ENCODE assay signal across 1 cellular context in the genomic region with DNA sequence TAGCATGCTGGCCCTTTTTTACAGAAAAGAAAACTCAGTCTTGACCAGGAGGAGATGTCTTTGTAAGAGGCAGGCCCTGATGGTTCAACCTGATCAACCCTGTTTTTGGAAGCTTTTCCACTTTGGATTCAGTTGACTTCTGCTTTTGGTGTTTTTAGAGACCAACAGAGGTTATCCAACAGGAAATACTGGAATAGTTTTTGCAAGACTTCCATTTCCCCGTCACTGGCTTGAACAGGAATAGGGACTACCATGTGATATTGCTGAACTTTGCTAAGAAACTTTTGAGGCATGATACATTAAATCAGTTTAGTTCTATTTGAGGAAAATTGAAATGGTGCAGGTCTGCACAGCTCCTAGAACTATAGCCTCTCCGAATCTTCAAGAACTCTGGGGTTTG.
TF ChIP-seq lines count a peak whose summit lies in the region.

No MANE protein-coding gene starts in this region.

TF ChIP-seq in IMR-90, 13 proteins besides CTCF, POLR2A, EP300 and RAD21:
- TF ChIP-seq MXI1 (IDR thresholded peaks at IDR 0.05; ENCODE audit: borderline replicate concordance, low read depth, low read length), result no peak
- TF ChIP-seq SMC3 (IDR thresholded peaks at IDR 0.05; ENCODE audit: low read depth, low read length), result no peak
- TF ChIP-seq NFE2L2 (IDR thresholded peaks at IDR 0.05; ENCODE audit: low read depth, low read length), result no peak
- no peak for TF ChIP-seq RCOR1 (IDR thresholded peaks at IDR 0.05; ENCODE audit: insufficient replicate concordance, low read length)
